ENCODE assay signal across 8 cellular contexts in the genomic region with DNA sequence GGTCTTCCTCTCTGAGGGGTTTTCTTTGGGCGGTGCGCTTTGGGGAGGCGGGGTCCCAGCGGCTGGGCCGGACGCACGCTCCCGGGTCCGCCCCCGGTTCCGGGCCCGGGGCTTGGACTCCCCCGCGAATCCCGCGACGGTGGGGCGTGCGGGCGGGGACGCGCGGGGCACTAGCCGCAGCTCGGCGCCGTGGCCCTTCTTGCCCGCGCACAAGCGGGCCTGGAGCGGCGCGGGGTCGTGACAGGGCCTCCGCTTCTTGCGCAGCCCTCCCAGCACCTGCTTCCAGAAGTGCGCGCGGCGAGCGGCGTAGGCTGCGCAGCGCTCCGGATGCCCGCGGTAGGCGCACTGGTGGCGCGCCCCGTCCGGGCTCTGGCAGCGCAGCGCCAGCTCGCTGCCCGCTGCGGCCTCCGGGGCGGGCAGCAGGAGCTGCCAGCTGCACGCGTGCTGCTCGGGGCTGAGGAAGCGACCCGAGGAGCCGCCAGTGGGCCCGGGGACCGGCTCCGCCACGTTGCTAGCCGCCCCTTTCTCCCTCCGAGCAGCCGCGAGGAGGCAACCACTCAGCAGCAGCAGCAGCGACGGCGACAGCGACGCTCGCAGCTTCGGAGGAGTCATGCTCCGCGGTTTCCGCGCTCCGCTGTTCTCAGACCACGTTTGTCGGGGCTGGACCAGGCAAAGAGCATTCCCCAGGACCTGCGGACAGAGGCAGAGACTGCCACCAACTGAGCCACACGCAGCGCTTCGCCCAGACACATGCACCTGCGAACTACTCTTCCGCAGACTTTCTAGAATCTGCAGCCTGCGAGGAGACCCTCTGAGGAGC. TPM values are rescaled to one million over a fixed set of nuclear protein-coding genes. Genes with fewer than 3 reads are reported as not detected.
DNase-seq lines count a peak whose midpoint lies in the region; ATAC-seq and TF ChIP-seq lines count a peak whose summit lies in the region.

No MANE protein-coding gene starts in this region.

- peaks cover 8% of the 10 kb centered on the region for H3K27me3 Mint-ChIP-seq in activated naive CD8-positive, alpha-beta T cell treated with anti-CD3 and anti-CD28 coated beads for 36 hours

- no peaks in the 10 kb centered on the region for H4K20me1 ChIP-seq in MM.1S (ENCODE audit: insufficient read depth, low read length)

- WGBS in heart right ventricle, 2 donors = 0 to 1% methylated on average over 90 to 94 of the region's 94 CpGs
- WGBS in urinary bladder = under 1% methylated on average over 94 of the region's 94 CpGs

- H3K9me3 ChIP-seq in HEK293 (ENCODE audit: control insufficient read depth, insufficient read depth, low read depth, low read length) (no peaks in the 10 kb centered on the region), MM.1S (replicated peaks; ENCODE audit: insufficient read depth, low read length) (no peaks in the 10 kb centered on the region), heart right ventricle (peaks cover 0 to 4% (median 0%) of the 10 kb centered on the region in 11 donors)

- peaks cover 2% of the 10 kb centered on the region; the same call in 1 of the 2 replicates for H3K4me1 ChIP-seq in HEK293 (ENCODE audit: control insufficient read depth, insufficient read depth, low read length)
- no peaks in the 10 kb centered on the region for H3K4me1 ChIP-seq in MM.1S (ENCODE audit: low read length)
- H3K4me1 ChIP-seq in heart right ventricle = peaks cover 0 to 23% (median 12%) of the 10 kb centered on the region in 9 donors
- H3K4me1 ChIP-seq in urinary bladder (ENCODE audit: insufficient read depth) = no peaks in the 10 kb centered on the region

- H3K27ac ChIP-seq in HEK293 (ENCODE audit: extremely low read depth, low read depth, low read length) = peak overlapping the region; percentile 79; the same call in 1 of the 2 replicates
- H3K27ac ChIP-seq in MM.1S (ENCODE audit: low read length) = no peak overlapping the region; the same call in 1 of the 2 replicates
- peak overlapping the region; percentile 39 to 85 (median 70) for H3K27ac ChIP-seq in heart right ventricle
- H3K27ac ChIP-seq in urinary bladder (ENCODE audit: low read depth) = no peak overlapping the region

- POLR2A ChIA-PET in HEK293 (lab: Yijun Ruan, JAX) = interaction anchor here (0.6 to 2.8 kb wide), 7 partner anchors 10 to 940 kb away, joined by 3 to 18 read pairs (median 6); a partner anchor contains a TSS

- peak overlapping the region; percentile 29 for H2AFZ ChIP-seq in MM.1S (ENCODE audit: low read length)

- no peaks in the 10 kb centered on the region for H3K9me2 ChIP-seq in MM.1S (replicated peaks; ENCODE audit: insufficient read depth, low read length)

- H3K4me3 Mint-ChIP-seq in activated naive CD8-positive, alpha-beta T cell treated with anti-CD3 and anti-CD28 coated beads for 36 hours = peak overlapping the region; percentile 88

- peaks cover 7% of the 10 kb centered on the region for H3F3A ChIP-seq in MM.1S (ENCODE audit: insufficient read depth, low read length)

- TF ChIP-seq CTCF in GM12864 (IDR thresholded peaks at IDR 0.05; ENCODE audit: low read depth, low read length, missing control alignments) (peak; percentile 56), HEK293 (tag by site-specific recombination; IDR thresholded peaks at IDR 0.05) (peak; percentile 99), MM.1S (IDR thresholded peaks at IDR 0.05; ENCODE audit: low read length) (peak; percentile 65), heart right ventricle (IDR thresholded peaks at IDR 0.05) (peak in 7 of 9 donors; percentile 25 to 72 (median 50))

- no peaks in the 10 kb centered on the region for H3K9me3 Mint-ChIP-seq in activated naive CD8-positive, alpha-beta T cell treated with anti-CD3 and anti-CD28 coated beads for 36 hours

- intact Hi-C loops in heart right ventricle (cut with DNase I) = loop anchor here in 4 of 10 donors (5.0 to 10.0 kb wide), 3 partner anchors 111 to 151 kb away; a partner anchor contains a TSS
- intact Hi-C loops in posterior cingulate gyrus (cut with DNase I) = loop anchor here (2.0 to 10.0 kb wide), 3 partner anchors 14 to 274 kb away; a partner anchor contains a TSS

- H3K4me2 ChIP-seq in MM.1S (ENCODE audit: low read depth, low read length) = peak overlapping the region; percentile 71

- H3K9ac ChIP-seq in MM.1S (ENCODE audit: low read length) = peak overlapping the region; percentile 50; the same call in 1 of the 2 replicates

- peaks cover 26% of the 10 kb centered on the region for H3K4me1 Mint-ChIP-seq in activated naive CD8-positive, alpha-beta T cell treated with anti-CD3 and anti-CD28 coated beads for 36 hours

- DNase-seq in GM12864 (ENCODE audit: low read depth) (peak; percentile 52), MM.1S (peak; percentile 91), SKM-1 (lab: John Stamatoyannopoulos, UW; ENCODE audit: unreplicated experiment) (peak; percentile 78), heart right ventricle (peak; percentile 65 to 76), posterior cingulate gyrus (peak; percentile 58 to 96 (median 76))
- DNase-seq in activated naive CD8-positive, alpha-beta T cell treated with anti-CD3 and anti-CD28 coated beads for 36 hours = peak; percentile 80

- H3K36me3 ChIP-seq in HEK293 (ENCODE audit: control insufficient read depth in 2 of 2, insufficient read depth in 1 of 2, low read length in 2 of 2) (peaks cover 0 to 3% of the 10 kb centered on the region in 2 experiments; a peak in 1 of 3 replicates), MM.1S (replicated peaks; ENCODE audit: insufficient read depth, low read length) (no peaks in the 10 kb centered on the region), heart right ventricle (peaks cover 0 to 4% (median 0%) of the 10 kb centered on the region in 9 donors), urinary bladder (ENCODE audit: insufficient read depth) (no peaks in the 10 kb centered on the region)

- H3K27ac Mint-ChIP-seq in activated naive CD8-positive, alpha-beta T cell treated with anti-CD3 and anti-CD28 coated beads for 36 hours = peak overlapping the region; percentile 90

- CTCF ChIA-PET in HEK293 (lab: Yijun Ruan, JAX) = interaction anchor here (0.6 to 1.7 kb wide), 12 partner anchors 15 to 522 kb away, joined by 3 to 6 read pairs (median 4); a partner anchor contains a TSS

- peak; percentile 95 to 97 (median 96) for ATAC-seq in heart right ventricle

- no peaks in the 10 kb centered on the region for H3K79me2 ChIP-seq in MM.1S (ENCODE audit: low read length)

- H3K27me3 ChIP-seq in MM.1S (replicated peaks; ENCODE audit: insufficient read depth, low read length) = no peaks in the 10 kb centered on the region
- peaks cover 0 to 4% (median 0%) of the 10 kb centered on the region in 7 donors for H3K27me3 ChIP-seq in heart right ventricle

- peaks cover 16% of the 10 kb centered on the region for H3K36me3 Mint-ChIP-seq in activated naive CD8-positive, alpha-beta T cell treated with anti-CD3 and anti-CD28 coated beads for 36 hours

- H3K4me3 ChIP-seq in GM12864 (ENCODE audit: low read depth, low read length) (peak overlapping the region; percentile 68), HEK293 (ENCODE audit: low read depth, low read length) (peak overlapping the region; percentile 56), MM.1S (ENCODE audit: low read length) (peak overlapping the region; percentile 51), heart right ventricle (peak overlapping the region; percentile 54 to 95 (median 80)), urinary bladder (ENCODE audit: low read depth, low read length) (peak overlapping the region; percentile 83)

TF ChIP-seq in HEK293, 187 proteins besides CTCF, POLR2A, EP300 and RAD21 (continues in another document):
- no peak for TF ChIP-seq ZNF837 (tag by site-specific recombination; IDR thresholded peaks at IDR 0.05)
- TF ChIP-seq ZNF473 (tag by site-specific recombination; IDR thresholded peaks at IDR 0.05) = no peak
- TF ChIP-seq GFI1B (tag by site-specific recombination; IDR thresholded peaks at IDR 0.05) = no peak
- no peak for TF ChIP-seq SCRT2 (tag by site-specific recombination; IDR thresholded peaks at IDR 0.05)
- no peak; the same call in 1 of the 2 replicates for TF ChIP-seq MZF1 (tag by site-specific recombination; IDR thresholded peaks at IDR 0.05; ENCODE audit: borderline replicate concordance)
- TF ChIP-seq ZNF791 (tag by site-specific recombination; IDR thresholded peaks at IDR 0.05) = no peak
- peak; percentile 90 for TF ChIP-seq ZNF600 (tag by site-specific recombination; IDR thresholded peaks at IDR 0.05)
- 0 out of 2 replicates have a peak, but pooled peaks have one; percentile 22 for TF ChIP-seq FEZF1 (tag by site-specific recombination; IDR thresholded peaks at IDR 0.05)
- TF ChIP-seq, protein P1, sequence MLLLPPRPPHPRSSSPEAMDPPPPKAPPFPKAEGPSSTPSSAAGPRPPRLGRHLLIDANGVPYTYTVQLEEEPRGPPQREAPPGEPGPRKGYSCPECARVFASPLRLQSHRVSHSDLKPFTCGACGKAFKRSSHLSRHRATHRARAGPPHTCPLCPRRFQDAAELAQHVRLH (tag by site-specific recombination; IDR thresholded peaks at IDR 0.05) = 0 out of 2 replicates have a peak, but pooled peaks have one; percentile 26
- TF ChIP-seq ZNF16 (tag by site-specific recombination; IDR thresholded peaks at IDR 0.05; ENCODE audit: low read depth) = no peak
- TF ChIP-seq ZNF423 (tag by site-specific recombination; IDR thresholded peaks at IDR 0.05) = no peak
- TF ChIP-seq GLIS2 (tag by site-specific recombination; IDR thresholded peaks at IDR 0.05) = peak; percentile 70; the same call in 1 of the 2 replicates
- TF ChIP-seq ZNF292 (tag by site-specific recombination; IDR thresholded peaks at IDR 0.05; ENCODE audit: borderline replicate concordance, low read depth) = no peak
- no peak for TF ChIP-seq ZNF239 (tag by site-specific recombination; IDR thresholded peaks at IDR 0.05)
- TF ChIP-seq SP3 (tag by site-specific recombination; IDR thresholded peaks at IDR 0.05) = no peak

RNA-seq across cellular contexts. Expression of a gene that starts 0.7 kb away (rescaled TPM):
- 1 to 10 TPM; 3.6 to 3.9 TPM for total RNA-seq in activated naive CD8-positive, alpha-beta T cell treated with anti-CD3 and anti-CD28 coated beads for 36 hours
- total RNA-seq in heart right ventricle (under 1 TPM; 0.21 to 0.67 (median 0.45) TPM), urinary bladder (1.5 TPM)
- polyA plus RNA-seq in heart right ventricle (under 1 TPM; 0.30 to 0.66 TPM), urinary bladder (1.6 TPM)

RNA-seq across cellular contexts. Expression of a gene that starts 15.0 kb away (rescaled TPM):
- 10 to 100 TPM; 53.9 to 58.6 TPM for total RNA-seq in activated naive CD8-positive, alpha-beta T cell treated with anti-CD3 and anti-CD28 coated beads for 36 hours
- total RNA-seq in heart right ventricle (10 to 100 TPM; 10.9 to 14.7 (median 12.4) TPM), urinary bladder (81.8 TPM)
- polyA plus RNA-seq in heart right ventricle (1 to 10 TPM; 4.3 to 8.5 TPM), urinary bladder (14.4 TPM)

Comparison
In these comparisons a context has a peak if more than half of its experiments do, and no peak if none do; other contexts are left out.
1. H3K27ac ChIP-seq: peak in HEK293 (single experiment) and heart right ventricle (10 of 10); none in MM.1S (single experiment) and urinary bladder (single experiment).
2. Peak in every context shown above with its lines, with median percentiles within 50 percentile points of each other: DNase-seq, H3K4me3 ChIP-seq and CTCF ChIP-seq.